In genomic region chr19:10812196-10812595, GRCh38 we compare ENCODE assay signal across 23 cellular contexts. TPM values are rescaled to one million over a fixed set of nuclear protein-coding genes. Genes with fewer than 3 reads are reported as not detected.
DNase-seq lines count a peak whose midpoint lies in the region; ATAC-seq, FAIRE-seq and TF ChIP-seq lines count a peak whose summit lies in the region.
"Had no signal": no experiment of that assay in that cellular context is flagged by ENCODE, and none has a peak within 500 bp of the region (broad histone marks: within the 10 kb centered on the region; RNA-seq: fewer than 3 reads in every experiment).

No MANE protein-coding gene starts in this region.

- H3K27me3 Mint-ChIP-seq in T-helper 1 cell treated with Interleukin-12 subunit alpha and Interleukin-12 subunit beta and Interleukin-4 antibody, amounts not matched to agents 30 μg/mL and 1 μg/mL, for 36 hours (ENCODE audit: low read depth) = no peaks in the 10 kb centered on the region

- CTCF ChIA-PET in K562 (lab: Yijun Ruan, JAX; ENCODE audit: low intra/inter-chr PET ratio) = no interaction called here

- peaks cover 40% of the 10 kb centered on the region for H3K4me1 Mint-ChIP-seq in T-helper 1 cell treated with Interleukin-12 subunit alpha and Interleukin-12 subunit beta and Interleukin-4 antibody, amounts not matched to agents 30 μg/mL and 1 μg/mL, for 36 hours (ENCODE audit: low read depth)

- intact Hi-C loops in K562 (cut with micrococcal nuclease) (no loop called here), dorsolateral prefrontal cortex (cut with DNase I) (no loop called here)

- TF ChIP-seq EP300 in K562 (IDR thresholded peaks at IDR 0.05; ENCODE audit: low read length) = no peak

- no peaks in the 10 kb centered on the region for H3K27me3 ChIP-seq in GM23248 (replicated peaks; ENCODE audit: insufficient read depth)
- no peaks in the 10 kb centered on the region for H3K27me3 ChIP-seq in K562 (ENCODE audit: control insufficient read depth in 2 of 2, insufficient read depth in 2 of 2, low read length in 2 of 2)
- no peaks in the 10 kb centered on the region for H3K27me3 ChIP-seq in neutrophil
- H3K27me3 ChIP-seq in dorsolateral prefrontal cortex = no peaks in the 10 kb centered on the region
- H3K27me3 ChIP-seq: esophagus squamous epithelium, heart left ventricle, pancreas had no signal

- TF ChIP-seq CTCF in K562 (IDR thresholded peaks at IDR 0.05 in 2 of 3, conservative IDR thresholded peaks at IDR 0.05 in 1 of 3; ENCODE audit: insufficient read depth in 2 of 3, low read depth in 1 of 3, low read length in 3 of 3) = no peak
- no peak for TF ChIP-seq CTCF in neutrophil (IDR thresholded peaks at IDR 0.05)
- no peak for TF ChIP-seq CTCF in dorsolateral prefrontal cortex (IDR thresholded peaks at IDR 0.05 in 54 of 56, conservative IDR thresholded peaks at IDR 0.05 in 2 of 56; ENCODE audit: low read depth in 1 of 56, partially characterized antibody in 56 of 56)

- in situ Hi-C loops in GM23248 (cut with MboI) = no loop called here
- in situ Hi-C loops in K562 (cut with MboI) = no loop called here
- in situ Hi-C loops in KBM-7 (cut with MboI; ENCODE audit: low pct_unique_long_range_greater_than_20kb, low sequenced_read_pairs) = no loop called here

- no peak for TF ChIP-seq RAD21 in K562 (CRISPR knock-in tag; conservative IDR thresholded peaks at IDR 0.05 in 1 of 2, IDR thresholded peaks at IDR 0.05 in 1 of 2)

- DNase-seq in T-helper 1 cell (no peak), GM23248 (peak; percentile 19), K562 (ENCODE audit: extremely low read depth in 1 of 4, low spot score in 3 of 4) (peak in 3 of 4 experiments; percentile 34 to 48 (median 40)), NCI-H748 (lab: John Stamatoyannopoulos, UW; ENCODE audit: unreplicated experiment) (no peak), dorsolateral prefrontal cortex (no peak), KBM-7 (no peak)
- DNase-seq: activated T-cell treated with anti-CD3 and anti-CD28 coated beads, Interleukin-2, amount 50 U/mL, for 4 hours; CD8-positive, alpha-beta T cell; EL; esophagus squamous epithelium; HCEC 1CT; heart left ventricle; mucosa of descending colon; NCI-H187 treated with DMSO at 0.1 percent for 48 hours; NCI-H510A; pancreas; PC-3 had no signal

- no peak overlapping the region for H2AFZ ChIP-seq in GM23248
- no peak overlapping the region for H2AFZ ChIP-seq in K562 (ENCODE audit: low read depth, low read length)

- POLR2A ChIA-PET in K562 (lab: Yijun Ruan, JAX) = interaction anchor here (0.6 to 2.0 kb wide), 3 partner anchors 8 to 23 kb away, joined by 4 to 5 read pairs (median 4); no protein-coding TSS in a partner anchor

- H3K27ac Mint-ChIP-seq in T-helper 1 cell treated with Interleukin-12 subunit alpha and Interleukin-12 subunit beta and Interleukin-4 antibody, amounts not matched to agents 30 μg/mL and 1 μg/mL, for 36 hours = peak overlapping the region; percentile 59

- H3K4me2 ChIP-seq in GM23248 (ENCODE audit: unreplicated experiment) = no peak overlapping the region
- H3K4me2 ChIP-seq in K562 (ENCODE audit: insufficient read depth, low read length) = peak overlapping the region; percentile 44; the same call in 1 of the 2 replicates

- no peaks in the 10 kb centered on the region for H3K9me2 ChIP-seq in GM23248 (ENCODE audit: insufficient read depth)

- H3K36me3 ChIP-seq in GM23248 (ENCODE audit: low read depth) = peaks cover 33% of the 10 kb centered on the region; the same call in 1 of the 2 replicates
- peaks cover 77% of the 10 kb centered on the region; the same call in 2 of the 3 replicates for H3K36me3 ChIP-seq in K562 (ENCODE audit: control insufficient read depth, insufficient read depth, low read length)
- H3K36me3 ChIP-seq in neutrophil = peaks cover 28% of the 10 kb centered on the region

- peaks cover 59% of the 10 kb centered on the region for H3F3A ChIP-seq in GM23248 (ENCODE audit: insufficient read depth)

- H3K4me1 ChIP-seq in GM23248 (ENCODE audit: insufficient read depth) = peaks cover 32% of the 10 kb centered on the region
- peaks cover 48 to 71% of the 10 kb centered on the region in 2 experiments for H3K4me1 ChIP-seq in K562 (replicated peaks in 1 of 2; ENCODE audit: control insufficient read depth in 2 of 2, insufficient read depth in 2 of 2, low read length in 2 of 2)
- peaks cover 81 to 85% of the 10 kb centered on the region in 2 experiments for H3K4me1 ChIP-seq in neutrophil (ENCODE audit: control insufficient read depth in 1 of 2, insufficient read depth in 1 of 2, low read depth in 1 of 2, low read length in 1 of 2)
- H3K4me1 ChIP-seq: pancreas had no signal

- no peak overlapping the region for H3K4me3 ChIP-seq in GM23248
- H3K4me3 ChIP-seq in K562 = no peak overlapping the region
- peak overlapping the region in 1 of 2 experiments; percentile 47 for H3K4me3 ChIP-seq in neutrophil (ENCODE audit: low read depth in 1 of 2, low read length in 1 of 2)
- no peak overlapping the region for H3K4me3 ChIP-seq in dorsolateral prefrontal cortex
- H3K4me3 ChIP-seq: coronary artery, esophagus squamous epithelium, GM12878, heart left ventricle, mucosa of descending colon, pancreas, skin epidermis had no signal

- TF ChIP-seq POLR2A in K562 (conservative IDR thresholded peaks at IDR 0.05) = no peak

- H3K36me3 Mint-ChIP-seq in T-helper 1 cell treated with Interleukin-12 subunit alpha and Interleukin-12 subunit beta and Interleukin-4 antibody, amounts not matched to agents 30 μg/mL and 1 μg/mL, for 36 hours (ENCODE audit: low read depth) = peaks cover 39% of the 10 kb centered on the region

- H3K9ac ChIP-seq in GM23248 (no peak overlapping the region), K562 (ENCODE audit: insufficient read depth in 1 of 2, low read depth in 2 of 2, low read length in 2 of 2) (peak overlapping the region; percentile 40 to 43)

- H3K9me3 ChIP-seq in GM23248 (ENCODE audit: low read depth) (no peaks in the 10 kb centered on the region), K562 (replicated peaks; ENCODE audit: control insufficient read depth, insufficient read depth, low read depth, low read length) (no peaks in the 10 kb centered on the region; the same call in 1 of the 2 replicates), neutrophil (no peaks in the 10 kb centered on the region)
- H3K9me3 ChIP-seq: esophagus squamous epithelium, heart left ventricle, mucosa of descending colon, pancreas had no signal

- 96 to 97% methylated on average over 15 to 19 of the region's 19 CpGs for WGBS in GM23248 (ENCODE audit: low coverage in 1 of 2, low lambda C conversion rate in 2 of 2, missing lambda C conversion rate in 2 of 2), 2 experiments
- WGBS in K562 (ENCODE audit: insufficient coverage, low coverage, missing lambda C conversion rate) = 70% methylated on average over 13 of the region's 19 CpGs

- FAIRE-seq in K562 (lab: Jason Lieb, UNC) = no peak
- FAIRE-seq: A204.1, GM12878, pancreas had no signal

- 0 out of 2 replicates have a peak, but pooled peaks cover 3% of the 10 kb centered on the region for H4K20me1 ChIP-seq in GM23248 (ENCODE audit: insufficient read depth)
- H4K20me1 ChIP-seq in K562 (replicated peaks; ENCODE audit: control insufficient read depth, insufficient read depth, low read length) = no peaks in the 10 kb centered on the region

- peaks cover 6% of the 10 kb centered on the region for H3K9me3 Mint-ChIP-seq in T-helper 1 cell treated with Interleukin-12 subunit alpha and Interleukin-12 subunit beta and Interleukin-4 antibody, amounts not matched to agents 30 μg/mL and 1 μg/mL, for 36 hours
- H3K9me3 Mint-ChIP-seq: activated T-cell treated with anti-CD3 and anti-CD28 coated beads, Interleukin-2, amount 50 U/mL, for 4 hours; CD8-positive, alpha-beta T cell had no signal

- H3K9me1 ChIP-seq in K562 (ENCODE audit: control insufficient read depth, insufficient read depth, low read length) = no peaks in the 10 kb centered on the region

- peak; percentile 18 for ATAC-seq in K562
- ATAC-seq: GM12878 had no signal

- BruUV-seq in K562 (replicated peaks; lab: Mats Ljungman, UMichigan) = no TSS peak

- no peak overlapping the region for H3K4me3 Mint-ChIP-seq in T-helper 1 cell treated with Interleukin-12 subunit alpha and Interleukin-12 subunit beta and Interleukin-4 antibody, amounts not matched to agents 30 μg/mL and 1 μg/mL, for 36 hours
- H3K4me3 Mint-ChIP-seq: activated T-cell treated with anti-CD3 and anti-CD28 coated beads, Interleukin-2, amount 50 U/mL, for 4 hours; CD8-positive, alpha-beta T cell had no signal

- H3K79me2 ChIP-seq in GM23248 (ENCODE audit: insufficient read depth) (peaks cover 35% of the 10 kb centered on the region), K562 (ENCODE audit: control insufficient read depth, insufficient read depth, low read length) (peaks cover 8% of the 10 kb centered on the region; the same call in 2 of the 3 replicates)

- peak overlapping the region; percentile 99 for H3K27ac ChIP-seq in GM23248
- H3K27ac ChIP-seq in K562 (ENCODE audit: extremely low read depth, low read depth, low read length) = peak overlapping the region; percentile 82
- peak overlapping the region; percentile 98 for H3K27ac ChIP-seq in neutrophil
- H3K27ac ChIP-seq in dorsolateral prefrontal cortex = peak overlapping the region in 2 of 59 donors; percentile 58 to 59

RNA-seq across cellular contexts. Expression of gene TMED1, which starts 23.8 kb away (rescaled TPM):
- 58.7 and 66.4 TPM in 2 replicates for total RNA-seq in GM23248 (2014; rRNA removed; shearing (Covaris generic))
- 66.7 and 68.2 TPM in 2 replicates for polyA plus RNA-seq in GM23248 (2016; fragmentation: Nextera tagmentation; extraction: Ambion mirVana)
- 12.5 and 36.8 TPM in 2 replicates for total RNA-seq in K562 (2011; cell fraction: chromatin; rRNA removed; ENCODE audit: low replicate concordance)
- 63.2 and 77.4 TPM in 2 replicates for total RNA-seq in K562 (2011; cell fraction: nucleolus; rRNA removed)
- total RNA-seq in K562 (2011; cell fraction: nucleoplasm; rRNA removed) = 32.4 and 49.3 TPM in 2 replicates
- total RNA-seq in K562 (2014; rRNA removed) = 28.1 and 34.4 TPM in 2 replicates
- total RNA-seq in K562 (2014; rRNA removed; fragmentation: Illumina TruSeq; extraction: Trizol) = 7.4 and 8.0 TPM in 2 replicates
- 22.7 and 23.5 TPM in 2 replicates for total RNA-seq in K562 (2015; rRNA removed; fragmentation: Illumina TruSeq; extraction: Trizol)
- 25.5 and 28.2 TPM in 2 replicates for total RNA-seq in K562 (2021)
- polyA plus RNA-seq in K562 (2011; rRNA removed) = 26.1 and 27.9 TPM in 2 replicates
- 33.2 and 47.1 TPM in 2 replicates for polyA plus RNA-seq in K562 (2011; cell fraction: cytosol; rRNA removed)
- 10.9 and 12.8 TPM in 2 replicates for polyA plus RNA-seq in K562 (2011; cell fraction: nucleus; rRNA removed)
- 28.9 and 42.7 TPM in 2 replicates for polyA plus RNA-seq in K562 (2012)
- polyA plus RNA-seq in K562 (2014; fragmentation: Illumina TruSeq; extraction: Trizol) = 9.6 and 18.6 TPM in 2 replicates
- polyA plus RNA-seq in K562 (2014; fragmentation: Nextera tagmentation; extraction: Ambion mirVana) = 1 to 10 TPM in 1 of 2 experiments, under 1 TPM in 1; 0.86 to 5.9 TPM
- 29.3 and 30.2 TPM in 2 replicates for polyA plus RNA-seq in K562 (2014; rRNA removed)
- 11.8 and 20.7 TPM in 2 replicates for polyA minus RNA-seq in K562 (2011; rRNA and poly(A)+ RNA removed)
- polyA minus RNA-seq in K562 (2011; cell fraction: cytosol; rRNA and poly(A)+ RNA removed) = 14.7 and 14.8 TPM in 2 replicates
- polyA minus RNA-seq in K562 (2011; cell fraction: nucleus; rRNA and poly(A)+ RNA removed) = 4.3 and 6.6 TPM in 2 replicates
- 10 to 100 TPM in 109 of 120 experiments, 1 to 10 TPM in 11; 7.7 to 25.1 (median 13.0) TPM for total RNA-seq in dorsolateral prefrontal cortex

RNA-seq across cellular contexts. Expression of gene C19orf38, which starts 36.0 kb away (rescaled TPM):
- total RNA-seq in GM23248 (2014; rRNA removed; shearing (Covaris generic)) = 0.22 TPM in 1 of 2 replicates, not detected in the other
- polyA plus RNA-seq in GM23248 (2016; fragmentation: Nextera tagmentation; extraction: Ambion mirVana) = 0.20 and 0.42 TPM in 2 replicates
- total RNA-seq in K562 (2011; cell fraction: chromatin; rRNA removed; ENCODE audit: low replicate concordance) = 0.83 TPM in 1 of 2 replicates, not detected in the other
- 0.50 TPM in 1 of 2 replicates, not detected in the other for total RNA-seq in K562 (2011; cell fraction: nucleolus; rRNA removed)
- total RNA-seq in K562 (2011; cell fraction: nucleoplasm; rRNA removed) = not detected in 2 replicates
- 0.16 TPM in 1 of 2 replicates, not detected in the other for total RNA-seq in K562 (2014; rRNA removed)
- total RNA-seq in K562 (2014; rRNA removed; fragmentation: Illumina TruSeq; extraction: Trizol) = not detected in 2 replicates
- total RNA-seq in K562 (2015; rRNA removed; fragmentation: Illumina TruSeq; extraction: Trizol) = not detected in 2 replicates
- 0.18 and 0.29 TPM in 2 replicates for total RNA-seq in K562 (2021)
- polyA plus RNA-seq in K562 (2011; rRNA removed) = 0.14 and 0.31 TPM in 2 replicates
- polyA plus RNA-seq in K562 (2011; cell fraction: cytosol; rRNA removed) = 0.19 and 0.22 TPM in 2 replicates
- polyA plus RNA-seq in K562 (2011; cell fraction: nucleus; rRNA removed) = 0.10 and 0.34 TPM in 2 replicates
- polyA plus RNA-seq in K562 (2012) = 0.27 and 0.40 TPM in 2 replicates
- polyA plus RNA-seq in K562 (2014; fragmentation: Illumina TruSeq; extraction: Trizol) = not detected in 2 replicates
- polyA plus RNA-seq in K562 (2014; fragmentation: Nextera tagmentation; extraction: Ambion mirVana) = not detected
- polyA plus RNA-seq in K562 (2014; rRNA removed) = 0.53 TPM in 1 of 2 replicates, not detected in the other
- not detected in 2 replicates for polyA minus RNA-seq in K562 (2011; rRNA and poly(A)+ RNA removed)
- not detected in 2 replicates for polyA minus RNA-seq in K562 (2011; cell fraction: cytosol; rRNA and poly(A)+ RNA removed)
- polyA minus RNA-seq in K562 (2011; cell fraction: nucleus; rRNA and poly(A)+ RNA removed) = 0.27 and 0.56 TPM in 2 replicates
- total RNA-seq in dorsolateral prefrontal cortex = 1 to 10 TPM in 95 of 120 experiments, under 1 TPM in 20, not detected in 5; 0.36 to 6.0 (median 1.8) TPM
- total RNA-seq: CD8-positive, alpha-beta T cell had no signal

RNA-seq across cellular contexts. Expression of gene CARM1, which starts 59.2 kb away (rescaled TPM):
- 41.9 and 42.4 TPM in 2 replicates for total RNA-seq in GM23248 (2014; rRNA removed; shearing (Covaris generic))
- polyA plus RNA-seq in GM23248 (2016; fragmentation: Nextera tagmentation; extraction: Ambion mirVana) = 5.3 TPM in 2 replicates
- total RNA-seq in K562 (2011; cell fraction: chromatin; rRNA removed; ENCODE audit: low replicate concordance) = 50.4 and 92.7 TPM in 2 replicates
- 57.5 and 60.4 TPM in 2 replicates for total RNA-seq in K562 (2011; cell fraction: nucleolus; rRNA removed)
- total RNA-seq in K562 (2011; cell fraction: nucleoplasm; rRNA removed) = 52.4 and 52.6 TPM in 2 replicates
- 31.9 and 41.8 TPM in 2 replicates for total RNA-seq in K562 (2014; rRNA removed)
- total RNA-seq in K562 (2014; rRNA removed; fragmentation: Illumina TruSeq; extraction: Trizol) = 14.1 and 18.6 TPM in 2 replicates
- total RNA-seq in K562 (2015; rRNA removed; fragmentation: Illumina TruSeq; extraction: Trizol) = 25.2 and 27.1 TPM in 2 replicates
- total RNA-seq in K562 (2021) = 86.0 and 86.3 TPM in 2 replicates
- polyA plus RNA-seq in K562 (2011; rRNA removed) = 29.7 and 54.8 TPM in 2 replicates
- 39.1 and 73.7 TPM in 2 replicates for polyA plus RNA-seq in K562 (2011; cell fraction: cytosol; rRNA removed)
- 61.7 and 77.2 TPM in 2 replicates for polyA plus RNA-seq in K562 (2011; cell fraction: nucleus; rRNA removed)
- 54.2 and 71.7 TPM in 2 replicates for polyA plus RNA-seq in K562 (2012)
- polyA plus RNA-seq in K562 (2014; fragmentation: Illumina TruSeq; extraction: Trizol) = 59.8 and 73.9 TPM in 2 replicates
- polyA plus RNA-seq in K562 (2014; fragmentation: Nextera tagmentation; extraction: Ambion mirVana) = under 1 TPM; 0.36 to 0.65 TPM
- 49.1 and 56.5 TPM in 2 replicates for polyA plus RNA-seq in K562 (2014; rRNA removed)
- 20.6 and 23.7 TPM in 2 replicates for polyA minus RNA-seq in K562 (2011; rRNA and poly(A)+ RNA removed)
- 32.6 and 45.6 TPM in 2 replicates for polyA minus RNA-seq in K562 (2011; cell fraction: cytosol; rRNA and poly(A)+ RNA removed)
- polyA minus RNA-seq in K562 (2011; cell fraction: nucleus; rRNA and poly(A)+ RNA removed) = 13.1 and 18.4 TPM in 2 replicates
- total RNA-seq in dorsolateral prefrontal cortex = 10 to 100 TPM; 31.2 to 58.4 (median 45.9) TPM

Comparison
In these comparisons a context has a peak if more than half of its experiments do, and no peak if none do; other contexts are left out.
1. DNase-seq: peak in GM23248 (single experiment) and K562 (3 of 4); none in T-helper 1 cell (0 of 5), NCI-H748 (single experiment), dorsolateral prefrontal cortex (0 of 10) and KBM-7 (single experiment).